In the genomic region with DNA sequence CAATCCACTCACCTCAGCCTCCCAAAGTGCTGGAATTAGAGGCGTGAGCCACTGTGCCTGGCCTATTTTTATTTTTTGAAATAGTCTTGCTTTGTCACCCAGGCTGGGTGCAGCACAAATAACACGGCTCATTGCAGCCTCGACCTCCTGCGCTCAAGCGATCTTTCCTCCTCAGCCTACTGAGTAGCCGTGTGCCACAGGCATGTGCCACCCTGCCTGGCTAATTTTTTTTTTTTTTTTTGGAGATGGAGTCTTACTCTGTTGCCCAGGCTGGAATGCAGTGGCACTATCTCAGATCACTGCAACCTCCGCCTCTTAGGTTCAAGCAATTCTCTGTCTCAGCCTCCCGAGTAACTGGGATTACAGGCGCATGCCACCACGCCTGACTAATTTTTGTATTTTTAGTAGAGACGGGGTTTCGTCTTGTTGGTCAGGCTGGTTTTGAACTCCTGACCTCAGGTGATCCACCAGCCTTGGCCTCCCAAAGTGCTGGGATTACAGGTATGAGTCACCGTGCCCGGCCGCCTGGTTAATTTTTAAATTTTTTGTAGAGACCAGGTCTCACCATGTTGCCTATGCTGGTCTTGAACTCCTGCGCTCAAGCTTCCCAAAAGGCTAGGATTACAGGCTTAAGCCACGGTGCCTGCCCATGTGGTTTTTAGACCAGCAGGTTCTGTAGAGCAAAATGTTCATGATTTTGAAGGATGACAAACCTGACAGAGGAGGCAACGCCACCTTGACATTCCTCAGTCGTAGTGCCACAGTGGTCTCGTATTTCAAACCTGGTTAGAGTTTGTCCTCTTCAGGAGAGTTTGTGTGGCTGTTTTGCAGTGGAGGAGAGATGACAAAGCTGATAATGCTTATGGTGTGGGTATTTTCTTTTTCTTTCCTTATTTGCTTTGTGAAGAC, we compare ENCODE assay signal across 1 cellular context.
TF ChIP-seq lines count a peak whose summit lies in the region.
"Not testable (repeated sequence)": the region's sequence is repeated elsewhere in the genome, so short reads cannot be mapped to it uniquely, and the experiment has no call there.

No MANE protein-coding gene starts in this region.

TF ChIP-seq in HepG2, 621 proteins besides CTCF, POLR2A, EP300 and RAD21 (continued from another document and continues in another):
- TF ChIP-seq, protein P1, sequence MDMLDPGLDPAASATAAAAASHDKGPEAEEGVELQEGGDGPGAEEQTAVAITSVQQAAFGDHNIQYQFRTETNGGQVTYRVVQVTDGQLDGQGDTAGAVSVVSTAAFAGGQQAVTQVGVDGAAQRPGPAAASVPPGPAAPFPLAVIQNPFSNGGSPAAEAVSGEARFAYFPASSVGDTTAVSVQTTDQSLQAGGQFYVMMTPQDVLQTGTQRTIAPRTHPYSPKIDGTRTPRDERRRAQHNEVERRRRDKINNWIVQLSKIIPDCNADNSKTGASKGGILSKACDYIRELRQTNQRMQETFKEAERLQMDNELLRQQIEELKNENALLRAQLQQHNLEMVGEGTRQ (IDR thresholded peaks at IDR 0.05; ENCODE audit: low read depth, low read length), result not testable (repeated sequence)
- TF ChIP-seq, protein P1 (CRISPR knock-in tag; IDR thresholded peaks at IDR 0.05; ENCODE audit: borderline replicate concordance), result peak; percentile 29; the same call in 1 of the 2 replicates
- TF ChIP-seq ERF (CRISPR knock-in tag; IDR thresholded peaks at IDR 0.05), result peak; percentile 65; the same call in 1 of the 2 replicates
- peak; percentile 50; the same call in 1 of the 2 replicates for TF ChIP-seq GATAD1 (CRISPR knock-in tag; IDR thresholded peaks at IDR 0.05)
- TF ChIP-seq, protein P2, sequence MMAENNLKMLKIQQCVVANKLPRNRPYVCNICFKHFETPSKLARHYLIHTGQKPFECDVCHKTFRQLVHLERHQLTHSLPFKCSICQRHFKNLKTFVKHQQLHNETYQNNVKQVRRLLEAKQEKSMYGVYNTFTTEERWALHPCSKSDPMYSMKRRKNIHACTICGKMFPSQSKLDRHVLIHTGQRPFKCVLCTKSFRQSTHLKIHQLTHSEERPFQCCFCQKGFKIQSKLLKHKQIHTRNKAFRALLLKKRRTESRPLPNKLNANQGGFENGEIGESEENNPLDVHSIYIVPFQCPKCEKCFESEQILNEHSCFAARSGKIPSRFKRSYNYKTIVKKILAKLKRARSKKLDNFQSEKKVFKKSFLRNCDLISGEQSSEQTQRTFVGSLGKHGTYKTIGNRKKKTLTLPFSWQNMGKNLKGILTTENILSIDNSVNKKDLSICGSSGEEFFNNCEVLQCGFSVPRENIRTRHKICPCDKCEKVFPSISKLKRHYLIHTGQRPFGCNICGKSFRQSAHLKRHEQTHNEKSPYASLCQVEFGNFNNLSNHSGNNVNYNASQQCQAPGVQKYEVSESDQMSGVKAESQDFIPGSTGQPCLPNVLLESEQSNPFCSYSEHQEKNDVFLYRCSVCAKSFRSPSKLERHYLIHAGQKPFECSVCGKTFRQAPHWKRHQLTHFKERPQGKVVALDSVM (CRISPR knock-in tag; IDR thresholded peaks at IDR 0.05), result peak; percentile 90
- TF ChIP-seq ZBTB7B (CRISPR knock-in tag; IDR thresholded peaks at IDR 0.05), result peak; percentile 67
- TF ChIP-seq SP1 (IDR thresholded peaks at IDR 0.05), result not testable (repeated sequence)
- TF ChIP-seq SP1 (CRISPR knock-in tag; IDR thresholded peaks at IDR 0.05), result peak; percentile 7; the same call in 1 of the 2 replicates
- TF ChIP-seq RELA (CRISPR knock-in tag; IDR thresholded peaks at IDR 0.05), result 0 out of 2 replicates have a peak, but pooled peaks have one; percentile 36
- peak; percentile 32 for TF ChIP-seq BORCS8-MEF2B (CRISPR knock-in tag; IDR thresholded peaks at IDR 0.05)
- TF ChIP-seq ZNF749 (CRISPR knock-in tag; IDR thresholded peaks at IDR 0.05; ENCODE audit: borderline replicate concordance), result peak; percentile 84; the same call in 1 of the 2 replicates
- 0 out of 2 replicates have a peak, but pooled peaks have one; percentile 57 for TF ChIP-seq ZNF510 (CRISPR knock-in tag; IDR thresholded peaks at IDR 0.05; ENCODE audit: low read depth)
- TF ChIP-seq ELF3 (CRISPR knock-in tag; IDR thresholded peaks at IDR 0.05), result peak; percentile 35; the same call in 1 of the 2 replicates
- TF ChIP-seq SP4 (CRISPR knock-in tag; IDR thresholded peaks at IDR 0.05), result peak; percentile 54; the same call in 1 of the 2 replicates
- peak; percentile 62 for TF ChIP-seq ISL2 (CRISPR knock-in tag; IDR thresholded peaks at IDR 0.05)
- peak; percentile 78 for TF ChIP-seq SALL1 (CRISPR knock-in tag; IDR thresholded peaks at IDR 0.05)
- peak; percentile 94 for TF ChIP-seq FOSL1 (CRISPR knock-in tag; IDR thresholded peaks at IDR 0.05; ENCODE audit: borderline replicate concordance)
- TF ChIP-seq ZNF850 (CRISPR knock-in tag; conservative IDR thresholded peaks at IDR 0.05), result 0 out of 2 replicates have a peak, but pooled peaks have one; percentile 55
- TF ChIP-seq ZSCAN9 (CRISPR knock-in tag; IDR thresholded peaks at IDR 0.05; ENCODE audit: borderline replicate concordance), result peak; percentile 89
- TF ChIP-seq MAFK (conservative IDR thresholded peaks at IDR 0.05 in 1 of 2, IDR thresholded peaks at IDR 0.05 in 1 of 2; ENCODE audit: low read length in 2 of 2), result peak in 1 of 2 experiments; percentile 40; a peak in 1 of 4 replicates
- TF ChIP-seq, protein P3, sequence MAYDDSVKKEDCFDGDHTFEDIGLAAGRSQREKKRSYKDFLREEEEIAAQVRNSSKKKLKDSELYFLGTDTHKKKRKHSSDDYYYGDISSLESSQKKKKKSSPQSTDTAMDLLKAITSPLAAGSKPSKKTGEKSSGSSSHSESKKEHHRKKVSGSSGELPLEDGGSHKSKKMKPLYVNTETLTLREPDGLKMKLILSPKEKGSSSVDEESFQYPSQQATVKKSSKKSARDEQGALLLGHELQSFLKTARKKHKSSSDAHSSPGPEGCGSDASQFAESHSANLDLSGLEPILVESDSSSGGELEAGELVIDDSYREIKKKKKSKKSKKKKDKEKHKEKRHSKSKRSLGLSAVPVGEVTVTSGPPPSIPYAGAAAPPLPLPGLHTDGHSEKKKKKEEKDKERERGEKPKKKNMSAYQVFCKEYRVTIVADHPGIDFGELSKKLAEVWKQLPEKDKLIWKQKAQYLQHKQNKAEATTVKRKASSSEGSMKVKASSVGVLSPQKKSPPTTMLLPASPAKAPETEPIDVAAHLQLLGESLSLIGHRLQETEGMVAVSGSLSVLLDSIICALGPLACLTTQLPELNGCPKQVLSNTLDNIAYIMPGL (CRISPR knock-in tag; IDR thresholded peaks at IDR 0.05; ENCODE audit: borderline replicate concordance in 1 of 2, low read depth in 1 of 2), result peak; percentile 24 to 40; a peak in 1 of 4 replicates
- TF ChIP-seq, protein P4, sequence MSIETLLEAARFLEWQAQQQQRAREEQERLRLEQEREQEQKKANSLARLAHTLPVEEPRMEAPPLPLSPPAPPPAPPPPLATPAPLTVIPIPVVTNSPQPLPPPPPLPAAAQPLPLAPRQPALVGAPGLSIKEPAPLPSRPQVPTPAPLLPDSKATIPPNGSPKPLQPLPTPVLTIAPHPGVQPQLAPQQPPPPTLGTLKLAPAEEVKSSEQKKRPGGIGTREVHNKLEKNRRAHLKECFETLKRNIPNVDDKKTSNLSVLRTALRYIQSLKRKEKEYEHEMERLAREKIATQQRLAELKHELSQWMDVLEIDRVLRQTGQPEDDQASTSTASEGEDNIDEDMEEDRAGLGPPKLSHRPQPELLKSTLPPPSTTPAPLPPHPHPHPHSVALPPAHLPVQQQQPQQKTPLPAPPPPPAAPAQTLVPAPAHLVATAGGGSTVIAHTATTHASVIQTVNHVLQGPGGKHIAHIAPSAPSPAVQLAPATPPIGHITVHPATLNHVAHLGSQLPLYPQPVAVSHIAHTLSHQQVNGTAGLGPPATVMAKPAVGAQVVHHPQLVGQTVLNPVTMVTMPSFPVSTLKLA (IDR thresholded peaks at IDR 0.05), result peak; percentile 30; the same call in 1 of the 2 replicates
- TF ChIP-seq, protein P5, sequence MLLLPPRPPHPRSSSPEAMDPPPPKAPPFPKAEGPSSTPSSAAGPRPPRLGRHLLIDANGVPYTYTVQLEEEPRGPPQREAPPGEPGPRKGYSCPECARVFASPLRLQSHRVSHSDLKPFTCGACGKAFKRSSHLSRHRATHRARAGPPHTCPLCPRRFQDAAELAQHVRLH (CRISPR knock-in tag; IDR thresholded peaks at IDR 0.05; ENCODE audit: borderline replicate concordance, low read depth), result peak; percentile 73; the same call in 1 of the 2 replicates
- TF ChIP-seq, protein P6, sequence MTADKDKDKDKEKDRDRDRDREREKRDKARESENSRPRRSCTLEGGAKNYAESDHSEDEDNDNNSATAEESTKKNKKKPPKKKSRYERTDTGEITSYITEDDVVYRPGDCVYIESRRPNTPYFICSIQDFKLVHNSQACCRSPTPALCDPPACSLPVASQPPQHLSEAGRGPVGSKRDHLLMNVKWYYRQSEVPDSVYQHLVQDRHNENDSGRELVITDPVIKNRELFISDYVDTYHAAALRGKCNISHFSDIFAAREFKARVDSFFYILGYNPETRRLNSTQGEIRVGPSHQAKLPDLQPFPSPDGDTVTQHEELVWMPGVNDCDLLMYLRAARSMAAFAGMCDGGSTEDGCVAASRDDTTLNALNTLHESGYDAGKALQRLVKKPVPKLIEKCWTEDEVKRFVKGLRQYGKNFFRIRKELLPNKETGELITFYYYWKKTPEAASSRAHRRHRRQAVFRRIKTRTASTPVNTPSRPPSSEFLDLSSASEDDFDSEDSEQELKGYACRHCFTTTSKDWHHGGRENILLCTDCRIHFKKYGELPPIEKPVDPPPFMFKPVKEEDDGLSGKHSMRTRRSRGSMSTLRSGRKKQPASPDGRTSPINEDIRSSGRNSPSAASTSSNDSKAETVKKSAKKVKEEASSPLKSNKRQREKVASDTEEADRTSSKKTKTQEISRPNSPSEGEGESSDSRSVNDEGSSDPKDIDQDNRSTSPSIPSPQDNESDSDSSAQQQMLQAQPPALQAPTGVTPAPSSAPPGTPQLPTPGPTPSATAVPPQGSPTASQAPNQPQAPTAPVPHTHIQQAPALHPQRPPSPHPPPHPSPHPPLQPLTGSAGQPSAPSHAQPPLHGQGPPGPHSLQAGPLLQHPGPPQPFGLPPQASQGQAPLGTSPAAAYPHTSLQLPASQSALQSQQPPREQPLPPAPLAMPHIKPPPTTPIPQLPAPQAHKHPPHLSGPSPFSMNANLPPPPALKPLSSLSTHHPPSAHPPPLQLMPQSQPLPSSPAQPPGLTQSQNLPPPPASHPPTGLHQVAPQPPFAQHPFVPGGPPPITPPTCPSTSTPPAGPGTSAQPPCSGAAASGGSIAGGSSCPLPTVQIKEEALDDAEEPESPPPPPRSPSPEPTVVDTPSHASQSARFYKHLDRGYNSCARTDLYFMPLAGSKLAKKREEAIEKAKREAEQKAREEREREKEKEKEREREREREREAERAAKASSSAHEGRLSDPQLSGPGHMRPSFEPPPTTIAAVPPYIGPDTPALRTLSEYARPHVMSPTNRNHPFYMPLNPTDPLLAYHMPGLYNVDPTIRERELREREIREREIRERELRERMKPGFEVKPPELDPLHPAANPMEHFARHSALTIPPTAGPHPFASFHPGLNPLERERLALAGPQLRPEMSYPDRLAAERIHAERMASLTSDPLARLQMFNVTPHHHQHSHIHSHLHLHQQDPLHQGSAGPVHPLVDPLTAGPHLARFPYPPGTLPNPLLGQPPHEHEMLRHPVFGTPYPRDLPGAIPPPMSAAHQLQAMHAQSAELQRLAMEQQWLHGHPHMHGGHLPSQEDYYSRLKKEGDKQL (CRISPR knock-in tag; IDR thresholded peaks at IDR 0.05; ENCODE audit: low read depth), result peak; percentile 33; the same call in 1 of the 2 replicates
- TF ChIP-seq TOE1 (CRISPR knock-in tag; IDR thresholded peaks at IDR 0.05), result 0 out of 2 replicates have a peak, but pooled peaks have one; percentile 29
- TF ChIP-seq, protein P7, sequence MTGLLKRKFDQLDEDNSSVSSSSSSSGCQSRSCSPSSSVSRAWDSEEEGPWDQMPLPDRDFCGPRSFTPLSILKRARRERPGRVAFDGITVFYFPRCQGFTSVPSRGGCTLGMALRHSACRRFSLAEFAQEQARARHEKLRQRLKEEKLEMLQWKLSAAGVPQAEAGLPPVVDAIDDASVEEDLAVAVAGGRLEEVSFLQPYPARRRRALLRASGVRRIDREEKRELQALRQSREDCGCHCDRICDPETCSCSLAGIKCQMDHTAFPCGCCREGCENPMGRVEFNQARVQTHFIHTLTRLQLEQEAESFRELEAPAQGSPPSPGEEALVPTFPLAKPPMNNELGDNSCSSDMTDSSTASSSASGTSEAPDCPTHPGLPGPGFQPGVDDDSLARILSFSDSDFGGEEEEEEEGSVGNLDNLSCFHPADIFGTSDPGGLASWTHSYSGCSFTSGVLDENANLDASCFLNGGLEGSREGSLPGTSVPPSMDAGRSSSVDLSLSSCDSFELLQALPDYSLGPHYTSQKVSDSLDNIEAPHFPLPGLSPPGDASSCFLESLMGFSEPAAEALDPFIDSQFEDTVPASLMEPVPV (CRISPR knock-in tag; IDR thresholded peaks at IDR 0.05), result peak; percentile 79
- TF ChIP-seq ZKSCAN8 (CRISPR knock-in tag; IDR thresholded peaks at IDR 0.05; ENCODE audit: borderline replicate concordance), result peak; percentile 94; the same call in 1 of the 2 replicates
- TF ChIP-seq, protein P8, sequence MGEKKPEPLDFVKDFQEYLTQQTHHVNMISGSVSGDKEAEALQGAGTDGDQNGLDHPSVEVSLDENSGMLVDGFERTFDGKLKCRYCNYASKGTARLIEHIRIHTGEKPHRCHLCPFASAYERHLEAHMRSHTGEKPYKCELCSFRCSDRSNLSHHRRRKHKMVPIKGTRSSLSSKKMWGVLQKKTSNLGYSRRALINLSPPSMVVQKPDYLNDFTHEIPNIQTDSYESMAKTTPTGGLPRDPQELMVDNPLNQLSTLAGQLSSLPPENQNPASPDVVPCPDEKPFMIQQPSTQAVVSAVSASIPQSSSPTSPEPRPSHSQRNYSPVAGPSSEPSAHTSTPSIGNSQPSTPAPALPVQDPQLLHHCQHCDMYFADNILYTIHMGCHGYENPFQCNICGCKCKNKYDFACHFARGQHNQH (CRISPR knock-in tag; IDR thresholded peaks at IDR 0.05), result peak; percentile 73; the same call in 1 of the 2 replicates
- 0 out of 2 replicates have a peak, but pooled peaks have one; percentile 31 for TF ChIP-seq MIXL1 (CRISPR knock-in tag; IDR thresholded peaks at IDR 0.05)
- peak; percentile 52; the same call in 1 of the 2 replicates for TF ChIP-seq ZNF263 (CRISPR knock-in tag; IDR thresholded peaks at IDR 0.05)
- TF ChIP-seq ZNF747 (CRISPR knock-in tag; IDR thresholded peaks at IDR 0.05; ENCODE audit: borderline replicate concordance), result 0 out of 2 replicates have a peak, but pooled peaks have one; percentile 75
